ENCODE assay signal across 20 cellular contexts in genomic region chr21:26637346-26637745, GRCh38.
"Had no signal": no experiment of that assay in that cellular context is flagged by ENCODE, and none has a peak within 500 bp of the region (broad histone marks: within the 10 kb centered on the region; RNA-seq: fewer than 3 reads in every experiment).

No MANE protein-coding gene starts in this region.

- H3K36me3 ChIP-seq: adrenal gland, cardiac muscle cell, transverse colon had no signal

- ATAC-seq: activated CD8-positive, alpha-beta T cell treated with anti-CD3 and anti-CD28 coated beads for 36 hours; activated T-cell treated with anti-CD3 and anti-CD28 coated beads, Interleukin-2, amount 50 U/mL, for 4 hours; esophagus mucosa; left ventricle myocardium superior; stimulated activated naive CD8-positive, alpha-beta T cell treated with anti-CD3 and anti-CD28 coated beads, Interleukin-15, Interleukin-2, amounts not matched to agents 100 U/mL and 50 U/mL, for 24 hours; WTC11 had no signal

- H3K4me1 ChIP-seq: adrenal gland, transverse colon had no signal

- DNase-seq: activated CD4-positive, alpha-beta T cell treated with anti-CD3 and anti-CD28 coated beads for 48 hours; activated CD8-positive, alpha-beta T cell treated with anti-CD3 and anti-CD28 coated beads for 36 hours; activated effector memory CD4-positive, alpha-beta T cell treated with Interleukin-2 at 50 U/mL for 16 hours; activated naive CD4-positive, alpha-beta T cell treated with anti-CD3 and anti-CD28 coated beads, Interleukin-2, amount 50 U/mL, for 16 hours; activated T-cell treated with anti-CD3 and anti-CD28 coated beads, Interleukin-2, amount 50 U/mL, for 4 hours; adrenal gland; hypothalamus; left ventricle myocardium superior; mesendoderm; nephron progenitor cell; occipital lobe; stimulated activated CD4-positive, alpha-beta T cell treated with anti-CD3 and anti-CD28 coated beads, Interleukin-4, amount 100 ng/mL, for 24 hours; stimulated activated naive CD8-positive, alpha-beta T cell treated with anti-CD3 and anti-CD28 coated beads, Interleukin-15, Interleukin-2, amounts not matched to agents 100 U/mL and 50 U/mL, for 24 hours; transverse colon had no signal

- H3K4me3 ChIP-seq: adrenal gland, cardiac muscle cell, skin epidermis, transverse colon had no signal

- FAIRE-seq: endometrium, TTC549 had no signal

- H3K9me3 ChIP-seq: transverse colon had no signal

- H3K27ac ChIP-seq: adrenal gland, cardiac muscle cell, skin epidermis, transverse colon had no signal

- H3K27me3 ChIP-seq: adrenal gland, cardiac muscle cell, transverse colon had no signal
